21 cellular contexts compared by ENCODE assay signal in the genomic region with DNA sequence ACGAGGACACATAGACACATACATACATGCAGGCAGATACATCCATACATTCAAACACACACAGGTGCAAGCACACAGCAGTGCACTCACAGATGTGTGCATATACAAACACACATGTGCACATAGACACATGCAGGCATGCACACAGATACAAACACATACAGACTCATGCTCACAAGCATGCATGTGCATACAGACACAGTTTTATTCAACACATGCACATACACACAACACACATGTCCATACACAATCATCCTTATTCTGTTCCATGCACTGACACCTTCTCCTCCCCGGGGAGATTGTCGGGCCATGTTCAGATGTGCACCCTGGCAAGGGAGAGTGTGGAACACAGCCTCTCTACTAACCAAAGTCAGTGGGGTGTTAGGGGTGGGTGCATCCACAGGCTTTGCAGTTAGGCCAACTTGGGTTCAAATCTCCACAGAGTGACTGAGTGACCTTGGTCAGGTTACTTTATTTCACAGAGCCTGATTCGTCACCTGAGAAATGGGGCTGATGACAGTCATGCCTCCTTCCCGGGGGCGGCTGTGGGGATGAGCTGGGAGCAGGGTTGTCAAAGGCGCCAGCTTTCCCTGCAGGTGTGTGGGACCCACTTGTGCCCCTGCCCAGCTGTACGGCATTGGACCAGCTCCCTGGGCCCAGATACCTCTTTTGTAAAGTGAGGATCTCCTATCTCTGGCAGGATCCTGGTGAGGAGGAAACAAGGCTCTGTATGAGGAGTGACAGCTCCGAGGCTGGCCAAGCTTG.
DNase-seq lines count a peak whose midpoint lies in the region; ATAC-seq, FAIRE-seq and TF ChIP-seq lines count a peak whose summit lies in the region.
"Had no signal": no experiment of that assay in that cellular context is flagged by ENCODE, and none has a peak within 500 bp of the region (broad histone marks: within the 10 kb centered on the region; RNA-seq: fewer than 3 reads in every experiment).

No MANE protein-coding gene starts in this region.

- H3K4ac ChIP-seq in IMR-90 (ENCODE audit: low read depth, low read length) = no peak overlapping the region

- BruUV-seq in HepG2 (replicated peaks; lab: Mats Ljungman, UMichigan) (no TSS peak), IMR-90 (replicated peaks; lab: Mats Ljungman, UMichigan) (no TSS peak)

- WGBS in HepG2 (ENCODE audit: low lambda C conversion rate) = 27% methylated on average over 7 of the region's 9 CpGs
- WGBS in right lobe of liver (ENCODE audit: insufficient coverage, low coverage, low lambda C conversion rate, missing lambda C conversion rate) = 67% methylated on average over 4 of the region's 9 CpGs
- 50% methylated on average over 1 of the region's 9 CpGs; no CpG with 5 or more reads in 1 of the 2 experiments for WGBS in IMR-90 (ENCODE audit: extremely low coverage in 2 of 2, insufficient read length in 1 of 2), 2 experiments

- POLR2A ChIA-PET in HepG2 (lab: Yijun Ruan, JAX) = no interaction called here
- POLR2A ChIA-PET in IMR-90 (lab: Charles Lee; ENCODE audit: unreplicated experiment) = no interaction called here

- CTCF ChIA-PET in HepG2 (lab: Yijun Ruan, JAX; ENCODE audit: low intra/inter-chr PET ratio, low total read pairs) (no interaction called here), IMR-90 (lab: Yijun Ruan, JAX) (interaction anchor here (0.6 kb wide), 1 partner anchor 11 kb away, joined by 4 read pairs; no protein-coding TSS in a partner anchor)

- H3K14ac ChIP-seq in IMR-90 (replicated peaks; ENCODE audit: low read depth, low read length) = no peak overlapping the region

- no peak overlapping the region for H4K8ac ChIP-seq in IMR-90 (ENCODE audit: low read depth in 2 of 2, low read length in 2 of 2)

- FAIRE-seq in HepG2 (lab: Jason Lieb, UNC) (no peak), urothelium cell line (lab: Jason Lieb, UNC) (peak; percentile 32)
- FAIRE-seq: D721Med had no signal

- H2AFZ ChIP-seq in HepG2 (ENCODE audit: low read length) (no peak overlapping the region), IMR-90 (replicated peaks; ENCODE audit: low read length, poor library complexity) (no peak overlapping the region)

- no peak overlapping the region for H3K18ac ChIP-seq in IMR-90 (ENCODE audit: low read depth, low read length)

- H3K9ac ChIP-seq in HepG2 (ENCODE audit: insufficient read depth, low read depth, low read length) = no peak overlapping the region
- H3K9ac ChIP-seq in IMR-90 (ENCODE audit: low read depth, low read length) = no peak overlapping the region

- H2AK5ac ChIP-seq in IMR-90 (ENCODE audit: low read depth, low read length) = peak overlapping the region; percentile 3

- peak overlapping the region; percentile 6 to 62 for H3K27ac Mint-ChIP-seq in effector memory CD8-positive, alpha-beta T cell

- TF ChIP-seq POLR2A in HepG2 (IDR thresholded peaks at IDR 0.05; ENCODE audit: insufficient read depth in 1 of 2, low read depth in 2 of 2, low read length in 2 of 2) = no peak
- no peak for TF ChIP-seq POLR2A in right lobe of liver (IDR thresholded peaks at IDR 0.05)
- no peak for TF ChIP-seq POLR2A in IMR-90 (IDR thresholded peaks at IDR 0.05; ENCODE audit: low read depth, low read length)

- H4K5ac ChIP-seq in IMR-90 (ENCODE audit: low read depth, low read length) = no peak overlapping the region

- H3K4me2 ChIP-seq in HepG2 (ENCODE audit: low read depth, low read length) = no peak overlapping the region
- H3K4me2 ChIP-seq in IMR-90 (ENCODE audit: low read depth, low read length) = no peak overlapping the region

- no peak for TF ChIP-seq RAD21 in HepG2 (CRISPR knock-in tag; IDR thresholded peaks at IDR 0.05)
- no peak for TF ChIP-seq RAD21 in IMR-90 (IDR thresholded peaks at IDR 0.05; ENCODE audit: low read length)

- H4K20me1 ChIP-seq in HepG2 (ENCODE audit: insufficient read depth, low read length) (no peaks in the 10 kb centered on the region), IMR-90 (ENCODE audit: insufficient read depth, low read length) (no peaks in the 10 kb centered on the region)

- no peak overlapping the region for H4K91ac ChIP-seq in IMR-90 (ENCODE audit: insufficient read depth, low read depth, low read length)

- no peaks in the 10 kb centered on the region for H3K27me3 Mint-ChIP-seq in effector memory CD8-positive, alpha-beta T cell
- H3K27me3 Mint-ChIP-seq: CD4-positive, alpha-beta T cell had no signal

- no peak overlapping the region for H3K56ac ChIP-seq in IMR-90 (ENCODE audit: extremely low read depth, insufficient read depth, low read length)

- H3K4me3 ChIP-seq in HepG2 (replicated peaks in 1 of 3; ENCODE audit: insufficient read depth in 1 of 3, low read depth in 2 of 3, low read length in 3 of 3) = no peak overlapping the region
- H3K4me3 ChIP-seq in right lobe of liver = no peak overlapping the region
- no peak overlapping the region for H3K4me3 ChIP-seq in IMR-90 (ENCODE audit: insufficient read depth, low read depth, low read length)
- no peak overlapping the region for H3K4me3 ChIP-seq in right atrium auricular region

- intact Hi-C loops in HepG2 (cut with micrococcal nuclease; ENCODE audit: unreplicated experiment) (no loop called here), right lobe of liver (cut with DNase I) (no loop called here), IMR-90 (cut with micrococcal nuclease) (no loop called here)

- H3K36me3 ChIP-seq in HepG2 (replicated peaks in 1 of 2; ENCODE audit: control insufficient read depth in 1 of 2, insufficient read depth in 2 of 2, low read length in 2 of 2) = no peaks in the 10 kb centered on the region
- H3K36me3 ChIP-seq in right lobe of liver = no peaks in the 10 kb centered on the region
- no peaks in the 10 kb centered on the region for H3K36me3 ChIP-seq in IMR-90 (ENCODE audit: control insufficient read depth, insufficient read depth, low read length)
- no peaks in the 10 kb centered on the region for H3K36me3 ChIP-seq in right atrium auricular region

- peaks cover 16% of the 10 kb centered on the region for H3K9me1 ChIP-seq in IMR-90 (ENCODE audit: insufficient read depth, low read length)

- no peak overlapping the region for H2BK15ac ChIP-seq in IMR-90 (ENCODE audit: low read depth, low read length)

- no peaks in the 10 kb centered on the region for H3K79me2 ChIP-seq in HepG2 (ENCODE audit: insufficient read depth, low read length)

- no peak overlapping the region for H3K4me3 Mint-ChIP-seq in effector memory CD8-positive, alpha-beta T cell
- H3K4me3 Mint-ChIP-seq: CD4-positive, alpha-beta T cell had no signal

- H3K4me1 Mint-ChIP-seq in effector memory CD8-positive, alpha-beta T cell (ENCODE audit: low read depth in 2 of 2) = peaks cover 43 to 52% of the 10 kb centered on the region in 2 donors

- no peak overlapping the region for H3K27ac ChIP-seq in HepG2 (ENCODE audit: extremely low read length, insufficient read depth, low read length)
- no peak overlapping the region for H3K27ac ChIP-seq in right lobe of liver
- no peak overlapping the region for H3K27ac ChIP-seq in IMR-90 (ENCODE audit: insufficient read depth, low read length)
- H3K27ac ChIP-seq in right atrium auricular region = no peak overlapping the region

- H2BK5ac ChIP-seq in IMR-90 (ENCODE audit: low read depth, low read length, poor library complexity, severe bottlenecking) = no peak overlapping the region

- no peak for ATAC-seq in HepG2
- no peak for ATAC-seq in right lobe of liver
- ATAC-seq in IMR-90 (ENCODE audit: low read depth) = no peak
- no peak for ATAC-seq in effector memory CD8-positive, alpha-beta T cell (replicated peaks)
- ATAC-seq in HG03280 (IDR thresholded peaks at IDR 0.05; ENCODE audit: unreplicated experiment) = no peak
- no peak for ATAC-seq in GM18858 (IDR thresholded peaks at IDR 0.05; ENCODE audit: unreplicated experiment)

- H3K9me3 ChIP-seq in HepG2 (ENCODE audit: low read length) (no peaks in the 10 kb centered on the region), right lobe of liver (no peaks in the 10 kb centered on the region), IMR-90 (ENCODE audit: control insufficient read depth, insufficient read depth, low read length) (no peaks in the 10 kb centered on the region), right atrium auricular region (no peaks in the 10 kb centered on the region)

- no peaks in the 10 kb centered on the region for H3K79me1 ChIP-seq in IMR-90 (ENCODE audit: low read depth in 1 of 2, low read length in 2 of 2)

- H3K4me1 ChIP-seq in HepG2 (ENCODE audit: insufficient read depth, low read length) = no peaks in the 10 kb centered on the region
- H3K4me1 ChIP-seq in right lobe of liver = peaks cover 0 to 11% (median 0%) of the 10 kb centered on the region in 4 donors
- H3K4me1 ChIP-seq in IMR-90 (ENCODE audit: control insufficient read depth, insufficient read depth, low read length) = peaks cover 19% of the 10 kb centered on the region
- H3K4me1 ChIP-seq in right atrium auricular region = peaks cover 0 to 30% of the 10 kb centered on the region in 2 donors

- DNase-seq in HepG2 (ENCODE audit: low spot score) = no peak
- DNase-seq in right lobe of liver = no peak
- no peak for DNase-seq in IMR-90
- no peak for DNase-seq in effector memory CD8-positive, alpha-beta T cell
- no peak for DNase-seq in urothelium cell line (ENCODE audit: low spot score)
- DNase-seq in right atrium auricular region (ENCODE audit: low spot score) = no peak
- DNase-seq: AML-193; CD4-positive, alpha-beta T cell; DMS79 treated with DMSO at 0.1 percent for 48 hours; GDM1; GOT3; NCI-H1436; NCI-H2081 treated with DMSO at 0.1 percent for 48 hours; NCI-H226; NCI-H69; NK-92 treated with Interleukin-12 subunit alpha and Interleukin-12 subunit beta, amount 100 ng/mL, for 24 hours; OCI-M1; RPMI8226 had no signal

- H3K9me3 Mint-ChIP-seq in effector memory CD8-positive, alpha-beta T cell = no peaks in the 10 kb centered on the region
- H3K9me3 Mint-ChIP-seq: CD4-positive, alpha-beta T cell had no signal

- no peak for TF ChIP-seq EP300 in HepG2 (IDR thresholded peaks at IDR 0.05; ENCODE audit: low read depth in 2 of 2, low read length in 2 of 2)
- TF ChIP-seq EP300 in HepG2 (CRISPR knock-in tag; IDR thresholded peaks at IDR 0.05; ENCODE audit: borderline replicate concordance) = no peak

- no peak overlapping the region for H2AK9ac ChIP-seq in IMR-90 (replicated peaks; ENCODE audit: low read depth, low read length, poor library complexity)

- H2BK20ac ChIP-seq in IMR-90 (ENCODE audit: low read depth, low read length) = no peak overlapping the region

- dilution Hi-C loops in IMR-90 (cut with HindIII; ENCODE audit: low sequenced_read_pairs, unreplicated experiment) = no loop called here

- H3K27me3 ChIP-seq in HepG2 (ENCODE audit: control insufficient read depth in 1 of 2, insufficient read depth in 2 of 2, low read length in 2 of 2) = peaks cover 11 to 58% of the 10 kb centered on the region in 2 experiments; a peak in 4 of 5 replicates
- H3K27me3 ChIP-seq in right lobe of liver = no peaks in the 10 kb centered on the region
- no peaks in the 10 kb centered on the region for H3K27me3 ChIP-seq in IMR-90 (ENCODE audit: control insufficient read depth, insufficient read depth, low read length)
- no peaks in the 10 kb centered on the region for H3K27me3 ChIP-seq in right atrium auricular region

- no peak overlapping the region for H2BK120ac ChIP-seq in IMR-90 (ENCODE audit: low read depth, low read length)

- TF ChIP-seq CTCF in HepG2 (CRISPR knock-in tag; IDR thresholded peaks at IDR 0.05) = no peak
- TF ChIP-seq CTCF in right lobe of liver (IDR thresholded peaks at IDR 0.05) = no peak
- TF ChIP-seq CTCF in IMR-90 (conservative IDR thresholded peaks at IDR 0.05; ENCODE audit: low read depth, low read length) = no peak
- TF ChIP-seq CTCF in right atrium auricular region (IDR thresholded peaks at IDR 0.05) = no peak

- no peak overlapping the region for H3K23ac ChIP-seq in IMR-90 (ENCODE audit: low read depth, low read length)

- in situ Hi-C loops in HepG2 (cut with HindIII; ENCODE audit: extremely low pct_ligation_motif_present, low pct_unique_long_range_greater_than_20kb) (no loop called here), IMR-90 (cut with MboI; ENCODE audit: low sequenced_read_pairs) (no loop called here)

- peaks cover 13% of the 10 kb centered on the region for H3K36me3 Mint-ChIP-seq in effector memory CD8-positive, alpha-beta T cell (ENCODE audit: insufficient read depth)
